In genomic region chr11:92224394-92225205, GRCh38 we compare ENCODE assay signal across 8 cellular contexts. TPM values are rescaled to one million over a fixed set of nuclear protein-coding genes. Genes with fewer than 3 reads are reported as not detected.
DNase-seq lines count a peak whose midpoint lies in the region; ATAC-seq and TF ChIP-seq lines count a peak whose summit lies in the region.

Gene FAT3 (plus strand): TSS chr11:92224818. CDS start chr11:92352113, 127,295 bp downstream.

- no peak within 1 kb of the TSS for H3K4me3 Mint-ChIP-seq in activated naive CD8-positive, alpha-beta T cell treated with anti-CD3 and anti-CD28 coated beads, Interleukin-2, amount 10 ng/mL, durations not matched to agents 7 days and 5 days
- H3K4me3 Mint-ChIP-seq in activated naive CD8-positive, alpha-beta T cell treated with anti-CD3 and anti-CD28 coated beads for 36 hours: no peak within 1 kb of the TSS

- H3K4me3 ChIP-seq in astrocyte of the spinal cord (ENCODE audit: low read depth, low read length): peak within 1 kb of the TSS; percentile 42

- no peaks in the 10 kb centered on the region for H3K9me3 Mint-ChIP-seq in activated naive CD8-positive, alpha-beta T cell treated with anti-CD3 and anti-CD28 coated beads, Interleukin-2, amount 10 ng/mL, durations not matched to agents 7 days and 5 days
- H3K9me3 Mint-ChIP-seq in activated naive CD8-positive, alpha-beta T cell treated with anti-CD3 and anti-CD28 coated beads for 36 hours: peaks cover 2% of the 10 kb centered on the region

- DNase-seq in activated naive CD8-positive, alpha-beta T cell treated with anti-CD3 and anti-CD28 coated beads, Interleukin-2, amount 10 ng/mL, durations not matched to agents 7 days and 5 days: peak; percentile 26
- DNase-seq in activated naive CD8-positive, alpha-beta T cell treated with anti-CD3 and anti-CD28 coated beads for 36 hours: no peak
- peak; percentile 67 for DNase-seq in astrocyte of the spinal cord (ENCODE audit: low read depth, low spot score)
- peak; percentile 95 for DNase-seq in islet precursor cell
- DNase-seq in stromal cell of bone marrow (ENCODE audit: low read depth): peak; percentile 32

- ATAC-seq in activated naive CD8-positive, alpha-beta T cell treated with anti-CD3 and anti-CD28 coated beads, Interleukin-2, amount 10 ng/mL, durations not matched to agents 7 days and 5 days (ENCODE audit: low read depth): no peak
- no peak for ATAC-seq in GM18873 (IDR thresholded peaks at IDR 0.05; ENCODE audit: low FRiP score, unreplicated experiment)
- no peak for ATAC-seq in GM18498 (IDR thresholded peaks at IDR 0.05; ENCODE audit: unreplicated experiment)
- no peak for ATAC-seq in GM21390 (IDR thresholded peaks at IDR 0.05; ENCODE audit: unreplicated experiment)

- H3K36me3 Mint-ChIP-seq in activated naive CD8-positive, alpha-beta T cell treated with anti-CD3 and anti-CD28 coated beads, Interleukin-2, amount 10 ng/mL, durations not matched to agents 7 days and 5 days: no peaks in the 10 kb centered on the region
- H3K36me3 Mint-ChIP-seq in activated naive CD8-positive, alpha-beta T cell treated with anti-CD3 and anti-CD28 coated beads for 36 hours: no peaks in the 10 kb centered on the region

- peaks cover 5% of the 10 kb centered on the region for H3K4me1 Mint-ChIP-seq in activated naive CD8-positive, alpha-beta T cell treated with anti-CD3 and anti-CD28 coated beads, Interleukin-2, amount 10 ng/mL, durations not matched to agents 7 days and 5 days
- H3K4me1 Mint-ChIP-seq in activated naive CD8-positive, alpha-beta T cell treated with anti-CD3 and anti-CD28 coated beads for 36 hours: no peaks in the 10 kb centered on the region

- POLR2A ChIA-PET in activated naive CD8-positive, alpha-beta T cell treated with anti-CD3 and anti-CD28 coated beads, Interleukin-2, amount 10 ng/mL, durations not matched to agents 7 days and 5 days (lab: Charles Lee): no interaction called here

- no peak within 1 kb of the TSS for H3K27ac Mint-ChIP-seq in activated naive CD8-positive, alpha-beta T cell treated with anti-CD3 and anti-CD28 coated beads, Interleukin-2, amount 10 ng/mL, durations not matched to agents 7 days and 5 days
- H3K27ac Mint-ChIP-seq in activated naive CD8-positive, alpha-beta T cell treated with anti-CD3 and anti-CD28 coated beads for 36 hours: no peak within 1 kb of the TSS

- TF ChIP-seq CTCF in astrocyte of the spinal cord (IDR thresholded peaks at IDR 0.05; ENCODE audit: low read depth, low read length): no peak

- in situ Hi-C loops in astrocyte of the spinal cord (cut with HindIII; ENCODE audit: low sequenced_read_pairs): no loop called here

- H3K27me3 Mint-ChIP-seq in activated naive CD8-positive, alpha-beta T cell treated with anti-CD3 and anti-CD28 coated beads, Interleukin-2, amount 10 ng/mL, durations not matched to agents 7 days and 5 days: peaks cover 39% of the 10 kb centered on the region
- H3K27me3 Mint-ChIP-seq in activated naive CD8-positive, alpha-beta T cell treated with anti-CD3 and anti-CD28 coated beads for 36 hours: peaks cover 62% of the 10 kb centered on the region

RNA-seq across cellular contexts. Expression of gene FAT3, which starts in this region (rescaled TPM):
- not detected for total RNA-seq in activated naive CD8-positive, alpha-beta T cell treated with anti-CD3 and anti-CD28 coated beads, Interleukin-2, amount 10 ng/mL, durations not matched to agents 7 days and 5 days
- not detected for total RNA-seq in activated naive CD8-positive, alpha-beta T cell treated with anti-CD3 and anti-CD28 coated beads for 36 hours

Comparison
In these comparisons a context has a peak if more than half of its experiments do, and no peak if none do; other contexts are left out.
1. Peak in DNase-seq in activated naive CD8-positive, alpha-beta T cell treated with anti-CD3 and anti-CD28 coated beads, Interleukin-2, amount 10 ng/mL, durations not matched to agents 7 days and 5 days; RNA of the gene not detected or under 1 TPM.